Comparison of ENCODE assay signal across 8 cellular contexts in genomic region chrX:119753639-119754257, GRCh38. TPM values are rescaled to one million over a fixed set of nuclear protein-coding genes. Genes with fewer than 3 reads are reported as not detected.
DNase-seq lines count a peak whose midpoint lies in the region; ATAC-seq and TF ChIP-seq lines count a peak whose summit lies in the region.

No MANE protein-coding gene starts in this region.

- H3K27ac ChIP-seq in DOHH2 (ENCODE audit: low read depth, low read length) (peak overlapping the region; percentile 100), KOPT-K1 (ENCODE audit: low read depth, low read length, poor library complexity, severe bottlenecking) (peak overlapping the region; percentile 35), ascending aorta (no peak overlapping the region)

- DNase-seq in SIG-M5 treated with dmso at 0.1 percent for 504 hours (lab: John Stamatoyannopoulos, UW; ENCODE audit: unreplicated experiment) = peak; percentile 71
- DNase-seq in ascending aorta (ENCODE audit: low spot score in 2 of 2) = no peak
- DNase-seq in lung microvascular endothelial cell (ENCODE audit: low read depth in 2 of 2) = peak; percentile 43 to 68

- H3K9me2 ChIP-seq in DOHH2 (replicated peaks; ENCODE audit: control insufficient read depth, low read length) = no peaks in the 10 kb centered on the region

- intact Hi-C loops in ascending aorta (cut with DNase I) = no loop called here

- no peaks in the 10 kb centered on the region for H3K79me2 ChIP-seq in DOHH2 (ENCODE audit: control insufficient read depth, low read length)

- H3K9me3 ChIP-seq in DOHH2 (ENCODE audit: control insufficient read depth, insufficient read depth, low read length) (no peaks in the 10 kb centered on the region), KOPT-K1 (ENCODE audit: insufficient read depth, low read length, poor library complexity, severe bottlenecking) (no peaks in the 10 kb centered on the region), ascending aorta (no peaks in the 10 kb centered on the region)

- H3K27me3 ChIP-seq in DOHH2 (ENCODE audit: control insufficient read depth, low read length) (no peaks in the 10 kb centered on the region), ascending aorta (no peaks in the 10 kb centered on the region)

- H3K4me1 ChIP-seq in DOHH2 (ENCODE audit: control insufficient read depth, low read length) (peaks cover 48% of the 10 kb centered on the region), ascending aorta (no peaks in the 10 kb centered on the region)

- peaks cover 28% of the 10 kb centered on the region for H3F3A ChIP-seq in DOHH2 (ENCODE audit: control insufficient read depth, insufficient read depth)

- H3K4me3 ChIP-seq in DOHH2 (ENCODE audit: low read length) (0 out of 2 replicates have a peak overlapping the region, but pooled peaks have one; percentile 7), ascending aorta (no peak overlapping the region)

- H4K20me1 ChIP-seq in DOHH2 (ENCODE audit: control insufficient read depth, insufficient read depth, low read depth, low read length) = no peaks in the 10 kb centered on the region

- H3K4me2 ChIP-seq in DOHH2 (ENCODE audit: low read length) = peak overlapping the region; percentile 95

- no peak for ATAC-seq in GM18519 (IDR thresholded peaks at IDR 0.05; ENCODE audit: low FRiP score, unreplicated experiment)
- ATAC-seq in HG03175 (IDR thresholded peaks at IDR 0.05; ENCODE audit: unreplicated experiment) = no peak
- ATAC-seq in HG03521 (IDR thresholded peaks at IDR 0.05; ENCODE audit: unreplicated experiment) = no peak

- peak; percentile 56 for TF ChIP-seq CTCF in DOHH2 (IDR thresholded peaks at IDR 0.05; ENCODE audit: low read depth, low read length, poor library complexity, severe bottlenecking)
- peak in 2 of 3 experiments; percentile 6 to 19 for TF ChIP-seq CTCF in ascending aorta (IDR thresholded peaks at IDR 0.05)

- no peaks in the 10 kb centered on the region for H3K36me3 ChIP-seq in DOHH2 (ENCODE audit: control insufficient read depth, low read length)
- no peaks in the 10 kb centered on the region for H3K36me3 ChIP-seq in KOPT-K1 (ENCODE audit: insufficient read depth, low read length)
- H3K36me3 ChIP-seq in ascending aorta = no peaks in the 10 kb centered on the region

RNA-seq across cellular contexts. Expression of gene SOWAHD, which starts 4.6 kb away (rescaled TPM):
- not detected for total RNA-seq in ascending aorta
- not detected in 2 replicates for total RNA-seq in lung microvascular endothelial cell

RNA-seq across cellular contexts. Expression of gene RPL39, which starts 37.7 kb away (rescaled TPM):
- total RNA-seq in ascending aorta (2,929 TPM), lung microvascular endothelial cell (2,343 and 2,831 TPM in 2 replicates)

Comparison
In these comparisons a context has a peak if more than half of its experiments do, and no peak if none do; other contexts are left out.
1. H3K27ac ChIP-seq: peak in DOHH2 (single experiment) and KOPT-K1 (single experiment); none in ascending aorta (0 of 2).
2. DNase-seq: peak in SIG-M5 treated with dmso at 0.1 percent for 504 hours (single experiment) and lung microvascular endothelial cell (2 of 2); none in ascending aorta (0 of 2).